ENCODE assay signal across 8 cellular contexts in the genomic region with DNA sequence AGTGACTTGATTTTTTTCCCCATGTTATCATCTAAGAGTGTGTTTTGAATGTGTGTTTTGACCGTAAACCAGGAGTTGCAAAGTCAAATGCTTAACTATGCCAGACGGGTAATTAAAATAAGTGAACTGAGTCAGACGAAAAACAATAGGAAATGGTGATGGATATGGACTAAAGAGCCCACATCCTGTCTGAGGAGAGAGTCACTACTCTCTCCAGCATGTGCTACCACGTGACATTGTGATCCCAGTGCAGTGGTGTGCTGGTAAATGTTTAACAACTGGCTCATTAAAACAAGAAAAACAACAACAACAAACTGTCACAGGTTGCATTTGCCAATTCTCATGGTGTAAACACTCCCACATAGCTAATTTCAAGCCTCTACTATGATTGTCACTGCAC.
DNase-seq lines count a peak whose midpoint lies in the region; ATAC-seq and TF ChIP-seq lines count a peak whose summit lies in the region.

No MANE protein-coding gene starts in this region.

- no peaks in the 10 kb centered on the region for H3K4me1 Mint-ChIP-seq in activated T-cell treated with anti-CD3 and anti-CD28 coated beads, Interleukin-2, amount 50 U/mL, for 72 hours (ENCODE audit: low read depth)
- peaks cover 5% of the 10 kb centered on the region for H3K4me1 Mint-ChIP-seq in endodermal cell

- H3K4me3 ChIP-seq in endodermal cell (ENCODE audit: low read length) = no peak overlapping the region
- no peak overlapping the region for H3K4me3 ChIP-seq in skeletal muscle satellite cell (ENCODE audit: low read length)
- no peak overlapping the region for H3K4me3 ChIP-seq in gastrocnemius medialis

- H3K4me1 ChIP-seq in endodermal cell (ENCODE audit: control insufficient read depth, insufficient read depth, low read length) (no peaks in the 10 kb centered on the region), skeletal muscle satellite cell (ENCODE audit: control insufficient read depth, insufficient read depth, low read length) (peaks cover 67% of the 10 kb centered on the region), gastrocnemius medialis (no peaks in the 10 kb centered on the region)

- in situ Hi-C loops in KBM-7 (cut with MboI; ENCODE audit: low pct_unique_long_range_greater_than_20kb, low sequenced_read_pairs) = no loop called here
- in situ Hi-C loops in gastrocnemius medialis (cut with MboI; ENCODE audit: low sequenced_read_pairs in 4 of 4) = no loop called here

- H3K9me3 Mint-ChIP-seq in activated T-cell treated with anti-CD3 and anti-CD28 coated beads, Interleukin-2, amount 50 U/mL, for 72 hours = no peaks in the 10 kb centered on the region
- H3K9me3 Mint-ChIP-seq in endodermal cell = peaks cover 2% of the 10 kb centered on the region

- intact Hi-C loops in gastrocnemius medialis (cut with DNase I; ENCODE audit: low total_unique reads) = no loop called here

- H3K36me3 ChIP-seq in endodermal cell (ENCODE audit: control insufficient read depth, insufficient read depth, low read length) = no peaks in the 10 kb centered on the region
- H3K36me3 ChIP-seq in skeletal muscle satellite cell (ENCODE audit: insufficient read depth, low read length) = no peaks in the 10 kb centered on the region
- no peaks in the 10 kb centered on the region for H3K36me3 ChIP-seq in gastrocnemius medialis

- H3K27me3 Mint-ChIP-seq in activated T-cell treated with anti-CD3 and anti-CD28 coated beads, Interleukin-2, amount 50 U/mL, for 72 hours (ENCODE audit: low read depth) = no peaks in the 10 kb centered on the region
- H3K27me3 Mint-ChIP-seq in endodermal cell (ENCODE audit: insufficient read depth) = no peaks in the 10 kb centered on the region

- H3K4me2 ChIP-seq in skeletal muscle satellite cell (ENCODE audit: low read length) = peak overlapping the region; percentile 45

- no peak overlapping the region for H3K9ac ChIP-seq in endodermal cell (ENCODE audit: extremely low read depth, low read length, poor library complexity, severe bottlenecking)
- peak overlapping the region; percentile 75 for H3K9ac ChIP-seq in skeletal muscle satellite cell (ENCODE audit: low read depth, low read length)

- no peak overlapping the region for H3K27ac ChIP-seq in endodermal cell (ENCODE audit: low read depth, low read length)
- no peak overlapping the region for H3K27ac ChIP-seq in gastrocnemius medialis

- H3K27me3 ChIP-seq in endodermal cell (ENCODE audit: control insufficient read depth, insufficient read depth, low read length, poor library complexity, severe bottlenecking) = no peaks in the 10 kb centered on the region
- H3K27me3 ChIP-seq in skeletal muscle satellite cell (ENCODE audit: control insufficient read depth, insufficient read depth, low read length) = no peaks in the 10 kb centered on the region
- H3K27me3 ChIP-seq in gastrocnemius medialis = no peaks in the 10 kb centered on the region

- 82% methylated on average over 4 of the region's 4 CpGs for WGBS in endodermal cell (ENCODE audit: insufficient coverage in 1 of 2, insufficient read length in 1 of 2), 2 experiments

- H3K9me3 ChIP-seq in endodermal cell (ENCODE audit: control insufficient read depth, low read length) = no peaks in the 10 kb centered on the region
- no peaks in the 10 kb centered on the region for H3K9me3 ChIP-seq in skeletal muscle satellite cell (replicated peaks; ENCODE audit: low read length)
- no peaks in the 10 kb centered on the region for H3K9me3 ChIP-seq in gastrocnemius medialis

- TF ChIP-seq POLR2A in gastrocnemius medialis (IDR thresholded peaks at IDR 0.05) = no peak

- H3K4me3 Mint-ChIP-seq in activated T-cell treated with anti-CD3 and anti-CD28 coated beads, Interleukin-2, amount 50 U/mL, for 72 hours = no peak overlapping the region
- no peak overlapping the region for H3K4me3 Mint-ChIP-seq in endodermal cell

- no peaks in the 10 kb centered on the region for H3K36me3 Mint-ChIP-seq in activated T-cell treated with anti-CD3 and anti-CD28 coated beads, Interleukin-2, amount 50 U/mL, for 72 hours (ENCODE audit: insufficient read depth in 2 of 2)
- H3K36me3 Mint-ChIP-seq in endodermal cell (ENCODE audit: low read depth) = no peaks in the 10 kb centered on the region

- no peak for TF ChIP-seq CTCF in endodermal cell (conservative IDR thresholded peaks at IDR 0.05)
- TF ChIP-seq CTCF in gastrocnemius medialis (IDR thresholded peaks at IDR 0.05 in 4 of 5, conservative IDR thresholded peaks at IDR 0.05 in 1 of 5) = no peak

- no peak for DNase-seq in activated T-cell treated with anti-CD3 and anti-CD28 coated beads, Interleukin-2, amount 50 U/mL, for 72 hours
- DNase-seq in activated T-cell treated with anti-CD3 and anti-CD28 coated beads, Interleukin-2, amount 50 U/mL, for 1 hour = no peak
- DNase-seq in KBM-7 = peak; percentile 41
- peak; percentile 45 for DNase-seq in endodermal cell
- no peak for DNase-seq in gastrocnemius medialis
- no peak for DNase-seq in DMS 273 treated with DMSO at 0.1 percent for 48 hours (lab: John Stamatoyannopoulos, UW)
- no peak for DNase-seq in activated effector memory CD4-positive, alpha-beta T cell treated with anti-CD3 and anti-CD28 coated beads, Interleukin-2, amount 50 U/mL, for 16 hours

- ATAC-seq in activated T-cell treated with anti-CD3 and anti-CD28 coated beads, Interleukin-2, amount 50 U/mL, for 72 hours (replicated peaks in 1 of 2) = peak; percentile 31 to 45
- no peak for ATAC-seq in gastrocnemius medialis

- no peak overlapping the region for H3K27ac Mint-ChIP-seq in activated T-cell treated with anti-CD3 and anti-CD28 coated beads, Interleukin-2, amount 50 U/mL, for 72 hours
- H3K27ac Mint-ChIP-seq in endodermal cell = peak overlapping the region; percentile 21

Comparison
In these comparisons a context has a peak if more than half of its experiments do, and no peak if none do; other contexts are left out.
1. ATAC-seq: peak in activated T-cell treated with anti-CD3 and anti-CD28 coated beads, Interleukin-2, amount 50 U/mL, for 72 hours (2 of 2); none in gastrocnemius medialis (0 of 2).
2. DNase-seq: peak in KBM-7 (single experiment) and endodermal cell (single experiment); none in activated T-cell treated with anti-CD3 and anti-CD28 coated beads, Interleukin-2, amount 50 U/mL, for 72 hours (0 of 2), activated T-cell treated with anti-CD3 and anti-CD28 coated beads, Interleukin-2, amount 50 U/mL, for 1 hour (single experiment), gastrocnemius medialis (0 of 2), DMS 273 treated with DMSO at 0.1 percent for 48 hours (single experiment) and activated effector memory CD4-positive, alpha-beta T cell treated with anti-CD3 and anti-CD28 coated beads, Interleukin-2, amount 50 U/mL, for 16 hours (single experiment).